In genomic region chr2:133431289-133431688, GRCh38 we compare ENCODE assay signal across 23 cellular contexts.
DNase-seq lines count a peak whose midpoint lies in the region; ATAC-seq and TF ChIP-seq lines count a peak whose summit lies in the region.
"Had no signal": no experiment of that assay in that cellular context is flagged by ENCODE, and none has a peak within 500 bp of the region (broad histone marks: within the 10 kb centered on the region; RNA-seq: fewer than 3 reads in every experiment).

No MANE protein-coding gene starts in this region.

- H3K9me3 ChIP-seq in RWPE2 (ENCODE audit: severe bottlenecking) (no peaks in the 10 kb centered on the region), neural progenitor cell (ENCODE audit: low read depth) (no peaks in the 10 kb centered on the region), BE2C (no peaks in the 10 kb centered on the region)
- H3K9me3 ChIP-seq: HAP-1, left lung, thyroid gland had no signal

- no peaks in the 10 kb centered on the region for H3K27me3 ChIP-seq in RWPE2 (ENCODE audit: insufficient read depth, poor library complexity, severe bottlenecking)
- no peaks in the 10 kb centered on the region for H3K27me3 ChIP-seq in neural progenitor cell
- no peaks in the 10 kb centered on the region for H3K27me3 ChIP-seq in BE2C
- H3K27me3 ChIP-seq: cardiac muscle cell, left lung, thyroid gland had no signal

- no peak overlapping the region for H3K4me3 Mint-ChIP-seq in neural progenitor cell
- H3K4me3 Mint-ChIP-seq: CD4-positive, alpha-beta memory T cell; nephron progenitor cell had no signal

- no peaks in the 10 kb centered on the region for H3K4me1 ChIP-seq in RWPE2 (ENCODE audit: insufficient read depth, poor library complexity, severe bottlenecking)
- H3K4me1 ChIP-seq in neural progenitor cell: no peaks in the 10 kb centered on the region
- H3K4me1 ChIP-seq in BE2C: no peaks in the 10 kb centered on the region
- H3K4me1 ChIP-seq: left lung had no signal

- H3K9ac ChIP-seq in neural progenitor cell: no peak overlapping the region

- H3K9me3 Mint-ChIP-seq in neural progenitor cell: peaks cover 3% of the 10 kb centered on the region

- H3K27me3 Mint-ChIP-seq in neural progenitor cell (ENCODE audit: insufficient read depth, low read depth): no peaks in the 10 kb centered on the region
- H3K27me3 Mint-ChIP-seq: CD4-positive, alpha-beta memory T cell had no signal

- H2AFZ ChIP-seq in neural progenitor cell (replicated peaks): peak overlapping the region; percentile 38

- H3K27ac Mint-ChIP-seq in neural progenitor cell: no peak overlapping the region
- H3K27ac Mint-ChIP-seq: activated T-helper 2 cell treated with anti-CD3 and anti-CD28 coated beads, Interferon-gamma antibody, Interleukin-2, Interleukin-4, amounts not matched to agents 10 μg/mL and 5 μg/mL and 100 μg/mL, durations not matched to agents 14 hours and 24 hours and 36 hours; CD4-positive, alpha-beta memory T cell; nephron progenitor cell had no signal

- H3K4me2 ChIP-seq in neural progenitor cell: no peak overlapping the region

- no peaks in the 10 kb centered on the region for H3K79me2 ChIP-seq in neural progenitor cell (ENCODE audit: low read depth)

- peaks cover 2% of the 10 kb centered on the region for H3K36me3 Mint-ChIP-seq in neural progenitor cell
- H3K36me3 Mint-ChIP-seq: CD4-positive, alpha-beta memory T cell had no signal

- no peaks in the 10 kb centered on the region for H3F3A ChIP-seq in neural progenitor cell (ENCODE audit: low read depth)

- DNase-seq in ELR (ENCODE audit: low read depth): peak; percentile 32
- DNase-seq in RWPE2 (ENCODE audit: low spot score): no peak
- DNase-seq in choroid plexus epithelial cell (ENCODE audit: low read depth): peak; percentile 34
- DNase-seq in neural progenitor cell (ENCODE audit: low spot score): no peak
- no peak for DNase-seq in HK-2 (ENCODE audit: unreplicated experiment)
- no peak for DNase-seq in BE2C
- DNase-seq: activated CD4-positive, alpha-beta T cell treated with anti-CD3 and anti-CD28 coated beads for 48 hours; CD4-positive, alpha-beta memory T cell; dermis blood vessel endothelial cell; DND-41; left lung; NCI-H1417 treated with DMSO at 0.1 percent for 48 hours; NCI-H69; nephron progenitor cell; SHP77 treated with DMSO at 0.1 percent for 48 hours; stimulated activated CD4-positive, alpha-beta T cell treated with anti-CD3 and anti-CD28 coated beads, Interleukin-2, amount 100 ng/mL, for 48 hours; stimulated activated naive CD8-positive, alpha-beta T cell treated with anti-CD3 and anti-CD28 coated beads, Interleukin-15, Interleukin-2, amounts not matched to agents 100 U/mL and 50 U/mL, for 24 hours; thyroid gland had no signal

- H3K36me3 ChIP-seq in RWPE2 (ENCODE audit: low read depth) (no peaks in the 10 kb centered on the region), neural progenitor cell (no peaks in the 10 kb centered on the region), BE2C (no peaks in the 10 kb centered on the region)
- H3K36me3 ChIP-seq: cardiac muscle cell, HAP-1, left lung, thyroid gland had no signal

- ATAC-seq in RWPE2 (ENCODE audit: low read depth) (peak; percentile 72; the same call in 2 of the 3 replicates), GM21723 (IDR thresholded peaks at IDR 0.05; ENCODE audit: unreplicated experiment) (no peak), HG03460 (IDR thresholded peaks at IDR 0.05; ENCODE audit: unreplicated experiment) (no peak)
- ATAC-seq: left lung; stimulated activated naive CD8-positive, alpha-beta T cell treated with anti-CD3 and anti-CD28 coated beads, Interleukin-15, Interleukin-2, amounts not matched to agents 100 U/mL and 50 U/mL, for 24 hours had no signal

- peaks cover 17% of the 10 kb centered on the region for H3K4me1 Mint-ChIP-seq in neural progenitor cell
- H3K4me1 Mint-ChIP-seq: CD4-positive, alpha-beta memory T cell had no signal

- H3K4me3 ChIP-seq in RWPE2 (ENCODE audit: severe bottlenecking) (no peak overlapping the region), choroid plexus epithelial cell (ENCODE audit: low read depth, low read length) (no peak overlapping the region), neural progenitor cell (no peak overlapping the region), BE2C (ENCODE audit: low read depth, low read length) (no peak overlapping the region)
- H3K4me3 ChIP-seq: cardiac muscle cell, HAP-1, left lung, thyroid gland had no signal

- TF ChIP-seq CTCF in RWPE2 (IDR thresholded peaks at IDR 0.05; ENCODE audit: poor library complexity, severe bottlenecking): no peak
- no peak for TF ChIP-seq CTCF in choroid plexus epithelial cell (conservative IDR thresholded peaks at IDR 0.05; ENCODE audit: low read depth, low read length)
- no peak for TF ChIP-seq CTCF in neural progenitor cell (IDR thresholded peaks at IDR 0.05)
- TF ChIP-seq CTCF in BE2C (IDR thresholded peaks at IDR 0.05; ENCODE audit: low read depth, low read length): no peak

- H3K27ac ChIP-seq in RWPE2 (ENCODE audit: poor library complexity, severe bottlenecking) (no peak overlapping the region), neural progenitor cell (no peak overlapping the region)
- H3K27ac ChIP-seq: cardiac muscle cell, left lung, thyroid gland had no signal

- H4K20me1 ChIP-seq in neural progenitor cell (ENCODE audit: low read depth): no peaks in the 10 kb centered on the region

Comparison
In these comparisons a context has a peak if more than half of its experiments do, and no peak if none do; other contexts are left out.
1. DNase-seq: peak in ELR (single experiment) and choroid plexus epithelial cell (single experiment); none in RWPE2 (single experiment), neural progenitor cell (single experiment), HK-2 (single experiment) and BE2C (single experiment).